7 cellular contexts compared by ENCODE assay signal in genomic region chrX:75593186-75593585, GRCh38.
A peak's percentile ranks its signal among the peaks of the same experiment; 100 is the strongest.
DNase-seq lines count a peak whose midpoint lies in the region; ATAC-seq, FAIRE-seq and TF ChIP-seq lines count a peak whose summit lies in the region.
"Not testable (repeated sequence)": the region's sequence is repeated elsewhere in the genome, so short reads cannot be mapped to it uniquely, and the experiment has no call there.

No MANE protein-coding gene starts in this region.

- not testable (repeated sequence) for TF ChIP-seq RAD21 in A549 (conservative IDR thresholded peaks at IDR 0.05 in 1 of 2, IDR thresholded peaks at IDR 0.05 in 1 of 2); HepG2 (CRISPR knock-in tag; IDR thresholded peaks at IDR 0.05)

- CTCF ChIA-PET in A549 (lab: Yijun Ruan, JAX); HepG2 (lab: Yijun Ruan, JAX; ENCODE audit: low intra/inter-chr PET ratio, low total read pairs): not testable (repeated sequence)

- POLR2A ChIA-PET in A549 (lab: Yijun Ruan, JAX); HepG2 (lab: Yijun Ruan, JAX): not testable (repeated sequence)

- peak; percentile 13 for FAIRE-seq in A549 (lab: Jason Lieb, UNC)
- FAIRE-seq in bronchial epithelial cell (lab: Jason Lieb, UNC): peak; percentile 28
- peak; percentile 15 for FAIRE-seq in HepG2 (lab: Jason Lieb, UNC)

- TF ChIP-seq CTCF in A549 (IDR thresholded peaks at IDR 0.05); bronchial epithelial cell (IDR thresholded peaks at IDR 0.05; ENCODE audit: insufficient read depth, low read length, severe bottlenecking); HepG2 (CRISPR knock-in tag; IDR thresholded peaks at IDR 0.05): not testable (repeated sequence)

- not testable (repeated sequence) for H3K4me2 ChIP-seq in A549; HepG2 (ENCODE audit: low read depth, low read length); trophoblast cell (ENCODE audit: low read length)

- intact Hi-C loops in HepG2 (cut with micrococcal nuclease; ENCODE audit: unreplicated experiment); posterior vena cava (cut with DNase I): not testable (repeated sequence)
- intact Hi-C loops in aorta (cut with DNase I): loop anchor here in 1 of 2 donors (10.0 kb wide), 1 partner anchor 48 kb away; no protein-coding TSS in a partner anchor

- H2AFZ ChIP-seq in HepG2 (ENCODE audit: low read length); trophoblast cell (ENCODE audit: insufficient read depth, low read length, poor library complexity): not testable (repeated sequence)

- H3K27ac ChIP-seq in A549; HepG2 (ENCODE audit: extremely low read length, insufficient read depth, low read length); trophoblast cell (ENCODE audit: low read depth, low read length): not testable (repeated sequence)
- H3K27ac ChIP-seq in aorta (ENCODE audit: low read depth in 1 of 2, low read length in 2 of 2): peak overlapping the region in 1 of 2 donors; percentile 71

- not testable (repeated sequence) for H3K36me3 ChIP-seq in bronchial epithelial cell (ENCODE audit: control insufficient read depth, insufficient read depth, low read length); HepG2 (replicated peaks in 1 of 2; ENCODE audit: control insufficient read depth in 1 of 2, insufficient read depth in 2 of 2, low read length in 2 of 2); trophoblast cell (ENCODE audit: control insufficient read depth in 1 of 2, insufficient read depth in 2 of 2, low read length in 2 of 2); aorta (ENCODE audit: control insufficient read depth in 1 of 2, insufficient read depth in 2 of 2, low read length in 1 of 2)

- H2BK120ac ChIP-seq in trophoblast cell (ENCODE audit: insufficient read depth, low read length, poor library complexity): not testable (repeated sequence)

- not testable (repeated sequence) for H3K4me1 ChIP-seq in A549; HepG2 (ENCODE audit: insufficient read depth, low read length); trophoblast cell (ENCODE audit: control insufficient read depth in 1 of 2, insufficient read depth in 2 of 2, low read length in 2 of 2); aorta (ENCODE audit: control insufficient read depth in 1 of 2, insufficient read depth in 2 of 2, low read length in 2 of 2)

- not testable (repeated sequence) for H3K9me3 ChIP-seq in A549; HepG2 (ENCODE audit: low read length); trophoblast cell (ENCODE audit: insufficient read depth, low read depth, low read length); aorta (ENCODE audit: control insufficient read depth, low read length)

- not testable (repeated sequence) for ATAC-seq in A549, HepG2
- peak; percentile 15 for ATAC-seq in aorta (ENCODE audit: low FRiP score)

- in situ Hi-C loops in HepG2 (cut with HindIII; ENCODE audit: extremely low pct_ligation_motif_present, low pct_unique_long_range_greater_than_20kb): not testable (repeated sequence)

- not testable (repeated sequence) for H2BK12ac ChIP-seq in trophoblast cell (ENCODE audit: low read length)

- H3K27me3 ChIP-seq in bronchial epithelial cell (ENCODE audit: control insufficient read depth, insufficient read depth, low read length); HepG2 (ENCODE audit: control insufficient read depth in 1 of 2, insufficient read depth in 2 of 2, low read length in 2 of 2); trophoblast cell (ENCODE audit: insufficient read depth, low read length); aorta (ENCODE audit: control insufficient read depth in 1 of 2, insufficient read depth in 2 of 2, low read length in 1 of 2): not testable (repeated sequence)

- not testable (repeated sequence) for H3K4me3 ChIP-seq in A549; bronchial epithelial cell (ENCODE audit: low read depth, low read length); HepG2 (replicated peaks in 1 of 3; ENCODE audit: insufficient read depth in 1 of 3, low read depth in 2 of 3, low read length in 3 of 3); trophoblast cell (ENCODE audit: low read depth, low read length); aorta (ENCODE audit: low read length in 2 of 2)

- not testable (repeated sequence) for H3K9ac ChIP-seq in HepG2 (ENCODE audit: insufficient read depth, low read depth, low read length); trophoblast cell (ENCODE audit: low read length)

- H3K4ac ChIP-seq in trophoblast cell (ENCODE audit: low read depth, low read length): not testable (repeated sequence)

- not testable (repeated sequence) for H4K20me1 ChIP-seq in HepG2 (ENCODE audit: insufficient read depth, low read length)

- not testable (repeated sequence) for H3K79me2 ChIP-seq in HepG2 (ENCODE audit: insufficient read depth, low read length); trophoblast cell (ENCODE audit: control insufficient read depth, insufficient read depth, low read length, poor library complexity)

- BruUV-seq in HepG2 (replicated peaks; lab: Mats Ljungman, UMichigan): not testable (repeated sequence)

- H3K14ac ChIP-seq in trophoblast cell (ENCODE audit: low read length): not testable (repeated sequence)

- H2AK5ac ChIP-seq in trophoblast cell (ENCODE audit: low read length): not testable (repeated sequence)

- not testable (repeated sequence) for H4K8ac ChIP-seq in trophoblast cell (ENCODE audit: low read depth, low read length)

- WGBS in A549 (ENCODE audit: missing lambda C conversion rate): 15% methylated on average over 7 of the region's 7 CpGs
- WGBS in HepG2 (ENCODE audit: low lambda C conversion rate): 91% methylated on average over 7 of the region's 7 CpGs
- WGBS in trophoblast cell (ENCODE audit: extremely low coverage, insufficient coverage, insufficient read length): no CpG with 5 or more reads among the region's 7 CpGs
- 11 to 33% methylated on average over 7 of the region's 7 CpGs for WGBS in aorta, 2 donors

- not testable (repeated sequence) for H2BK5ac ChIP-seq in trophoblast cell (ENCODE audit: low read depth, low read length, poor library complexity)

- H3K18ac ChIP-seq in trophoblast cell (ENCODE audit: low read length): not testable (repeated sequence)

- TF ChIP-seq EP300 in A549 (IDR thresholded peaks at IDR 0.05); HepG2 (IDR thresholded peaks at IDR 0.05; ENCODE audit: low read depth in 2 of 2, low read length in 2 of 2); HepG2 (CRISPR knock-in tag; IDR thresholded peaks at IDR 0.05; ENCODE audit: borderline replicate concordance): not testable (repeated sequence)

- H4K12ac ChIP-seq in trophoblast cell (ENCODE audit: low read depth, low read length): not testable (repeated sequence)

- DNase-seq in A549 (ENCODE audit: low read depth in 1 of 2, low spot score in 1 of 2); bronchial epithelial cell (ENCODE audit: low read depth); HepG2 (ENCODE audit: low spot score): not testable (repeated sequence)
- DNase-seq in medulla oblongata (ENCODE audit: extremely low spot score) (peak; percentile 5), trophoblast cell (peak; percentile 9 to 51), posterior vena cava (ENCODE audit: low spot score) (peak; percentile 51), aorta (peak in 1 of 2 donors; percentile 56)

- not testable (repeated sequence) for H4K91ac ChIP-seq in trophoblast cell (ENCODE audit: low read depth, low read length)

- TF ChIP-seq POLR2A in A549 (IDR thresholded peaks at IDR 0.05; ENCODE audit: low read length); HepG2 (IDR thresholded peaks at IDR 0.05; ENCODE audit: insufficient read depth in 1 of 2, low read depth in 2 of 2, low read length in 2 of 2): not testable (repeated sequence)

- H3K23ac ChIP-seq in trophoblast cell (ENCODE audit: low read length): not testable (repeated sequence)

- H3K79me1 ChIP-seq in trophoblast cell (ENCODE audit: low read length): not testable (repeated sequence)
